8 cellular contexts compared by ENCODE assay signal in genomic region chr2:165953655-165954606, GRCh38. TPM values are rescaled to one million over a fixed set of nuclear protein-coding genes. Genes with fewer than 3 reads are reported as not detected.
A peak's percentile ranks its signal among the peaks of the same experiment; 100 is the strongest.
DNase-seq lines count a peak whose midpoint lies in the region; ATAC-seq and TF ChIP-seq lines count a peak whose summit lies in the region.

Gene TTC21B, minus strand, starts transcription at chr2:165953776. Its CDS starts 71 bp downstream, at chr2:165953705.

- H3K4me3 ChIP-seq in dorsolateral prefrontal cortex (peak within 1 kb of the TSS; percentile 66 to 98 (median 84)), liver (ENCODE audit: low read depth in 1 of 3, low read length in 3 of 3) (peak within 1 kb of the TSS; percentile 68 to 97 (median 75))

- peak; percentile 82 for TF ChIP-seq CTCF in CD4-positive, alpha-beta T cell (IDR thresholded peaks at IDR 0.05)
- TF ChIP-seq CTCF in dorsolateral prefrontal cortex (IDR thresholded peaks at IDR 0.05 in 54 of 56, conservative IDR thresholded peaks at IDR 0.05 in 2 of 56; ENCODE audit: low read depth in 1 of 56, partially characterized antibody in 56 of 56) (peak; percentile 72 to 99 (median 89)), liver (IDR thresholded peaks at IDR 0.05; ENCODE audit: low read depth, low read length, missing input control) (peak; percentile 82)

- no peak within 1 kb of the TSS for H3K27ac Mint-ChIP-seq in CD4-positive, alpha-beta T cell

- intact Hi-C loops in CD4-positive, alpha-beta T cell (cut with DNase I, micrococcal nuclease): loop anchor here (2.0 to 5.0 kb wide), 3 partner anchors 173 to 662 kb away; partner anchors contain the start of gene SCN1A (in 2 of the 2)
- intact Hi-C loops in dorsolateral prefrontal cortex (cut with DNase I): loop anchor here (5.0 kb wide), 1 partner anchor 173 kb away; the partner anchor contains the start of gene SCN1A (in 2 of the 2)

- H3K4me3 Mint-ChIP-seq in CD4-positive, alpha-beta T cell: peak within 1 kb of the TSS; percentile 76

- POLR2A ChIA-PET in CD4-positive, alpha-beta T cell (lab: Charles Lee): interaction anchor here (0.7 to 1.9 kb wide), 6 partner anchors 9 to 80 kb away, joined by 3 to 10 read pairs (median 3); no protein-coding TSS in a partner anchor

- peaks cover 0 to 18% (median 12%) of the 10 kb centered on the region in 4 donors for H3K4me1 ChIP-seq in liver (ENCODE audit: control insufficient read depth in 4 of 4, insufficient read depth in 4 of 4, low read length in 3 of 4)

- no peaks in the 10 kb centered on the region for H3K27me3 ChIP-seq in CD4-positive, alpha-beta T cell (ENCODE audit: control insufficient read depth, insufficient read depth, low read length)
- H3K27me3 ChIP-seq in dorsolateral prefrontal cortex (no peaks in the 10 kb centered on the region), liver (ENCODE audit: control insufficient read depth in 4 of 4, insufficient read depth in 4 of 4, low read length in 3 of 4) (no peaks in the 10 kb centered on the region)

- peaks cover 3% of the 10 kb centered on the region for H3K36me3 Mint-ChIP-seq in CD4-positive, alpha-beta T cell (ENCODE audit: low read depth)

- peak within 1 kb of the TSS; percentile 61 for H3K27ac ChIP-seq in CD4-positive, alpha-beta T cell (ENCODE audit: low read depth, low read length)
- peak within 1 kb of the TSS in 58 of 59 donors; percentile 25 to 93 (median 84) for H3K27ac ChIP-seq in dorsolateral prefrontal cortex
- peak within 1 kb of the TSS; percentile 87 to 92 for H3K27ac ChIP-seq in liver (ENCODE audit: low read depth in 1 of 2, low read length in 2 of 2)

- WGBS in liver: under 1% methylated on average over 55 of the region's 55 CpGs

- no peaks in the 10 kb centered on the region for H3K27me3 Mint-ChIP-seq in CD4-positive, alpha-beta T cell

- no peaks in the 10 kb centered on the region for H3K9me3 ChIP-seq in CD4-positive, alpha-beta T cell (ENCODE audit: control insufficient read depth, low read length)
- H3K9me3 ChIP-seq in liver (ENCODE audit: control insufficient read depth in 4 of 4, low read length in 3 of 4): no peaks in the 10 kb centered on the region

- H3K9ac ChIP-seq in liver (ENCODE audit: low read depth in 1 of 2, low read length in 2 of 2): peak within 1 kb of the TSS; percentile 72 to 77

- ATAC-seq in CD4-positive, alpha-beta T cell (ENCODE audit: poor library complexity): peak; percentile 94
- ATAC-seq in GM19397 (IDR thresholded peaks at IDR 0.05; ENCODE audit: unreplicated experiment): peak; percentile 98
- peak; percentile 97 for ATAC-seq in HG03571 (IDR thresholded peaks at IDR 0.05; ENCODE audit: unreplicated experiment)

- no peaks in the 10 kb centered on the region for H3K9me3 Mint-ChIP-seq in CD4-positive, alpha-beta T cell

- peak; percentile 86 to 94 (median 91) for DNase-seq in CD4-positive, alpha-beta T cell
- DNase-seq in NCI-H82 (lab: John Stamatoyannopoulos, UW): peak; percentile 97
- peak; percentile 93 to 94 for DNase-seq in activated CD4-positive, alpha-beta T cell treated with anti-CD3 and anti-CD28 coated beads, Interleukin-2, amount 50 U/mL, for 48 hours
- DNase-seq in dorsolateral prefrontal cortex: peak; percentile 86 to 98 (median 94)
- DNase-seq in stimulated activated CD4-positive, alpha-beta T cell treated with anti-CD3 and anti-CD28 coated beads, Interleukin-4, amount 100 ng/mL, for 24 hours: peak; percentile 94

- CTCF ChIA-PET in CD4-positive, alpha-beta T cell (lab: Charles Lee): interaction anchor here (0.7 to 1.9 kb wide), 6 partner anchors 9 to 174 kb away, joined by 3 to 5 read pairs (median 4); partner anchors contain the start of gene SCN1A

- peak; percentile 73 to 75 for TF ChIP-seq RAD21 in liver (IDR thresholded peaks at IDR 0.05)

- H3K36me3 ChIP-seq in liver (ENCODE audit: control insufficient read depth in 4 of 4, insufficient read depth in 3 of 4, low read depth in 1 of 4, low read length in 3 of 4): peaks cover 0 to 5% (median 0%) of the 10 kb centered on the region in 4 donors

- peaks cover 20% of the 10 kb centered on the region for H3K4me1 Mint-ChIP-seq in CD4-positive, alpha-beta T cell (ENCODE audit: low read depth)

TF ChIP-seq in liver, 16 proteins besides CTCF, POLR2A, EP300 and RAD21:
- TF ChIP-seq SP1 (IDR thresholded peaks at IDR 0.05): peak; percentile 68
- TF ChIP-seq NR2F2 (IDR thresholded peaks at IDR 0.05): peak; percentile 68
- TF ChIP-seq TAF1 (conservative IDR thresholded peaks at IDR 0.05): no peak
- TF ChIP-seq GABPA (IDR thresholded peaks at IDR 0.05 in 1 of 2, conservative IDR thresholded peaks at IDR 0.05 in 1 of 2): no peak
- TF ChIP-seq MAX (IDR thresholded peaks at IDR 0.05): peak; percentile 94
- TF ChIP-seq FOXA2 (IDR thresholded peaks at IDR 0.05): no peak
- TF ChIP-seq ATF3 (IDR thresholded peaks at IDR 0.05): no peak
- no peak for TF ChIP-seq HNF4A (conservative IDR thresholded peaks at IDR 0.05)
- no peak for TF ChIP-seq HNF4G (IDR thresholded peaks at IDR 0.05)
- TF ChIP-seq REST (IDR thresholded peaks at IDR 0.05): peak; percentile 41
- peak in 1 of 2 donors; percentile 37 for TF ChIP-seq RXRA (IDR thresholded peaks at IDR 0.05)
- peak in 1 of 2 donors; percentile 33 for TF ChIP-seq JUND (IDR thresholded peaks at IDR 0.05)
- peak; percentile 46 to 69 for TF ChIP-seq EGR1 (IDR thresholded peaks at IDR 0.05; ENCODE audit: low read depth in 2 of 2)
- peak; percentile 36 for TF ChIP-seq ZBTB33 (IDR thresholded peaks at IDR 0.05)
- TF ChIP-seq FOXA1 (IDR thresholded peaks at IDR 0.05): no peak
- peak; percentile 90 for TF ChIP-seq YY1 (IDR thresholded peaks at IDR 0.05)

RNA-seq across cellular contexts. Expression of gene TTC21B, which starts in this region (rescaled TPM):
- 10 to 100 TPM; 22.9 to 25.4 TPM for total RNA-seq in CD4-positive, alpha-beta T cell
- 10 to 100 TPM; 28.3 to 65.2 (median 47.2) TPM for total RNA-seq in dorsolateral prefrontal cortex
- total RNA-seq in liver: 10 to 100 TPM; 20.4 to 25.3 TPM
- 1 to 10 TPM; 2.0 to 5.0 TPM for polyA plus RNA-seq in liver

Comparison
In these comparisons a context has a peak if more than half of its experiments do, and no peak if none do; other contexts are left out.
1. Peak in every context shown above with its lines: DNase-seq, ATAC-seq, H3K4me3 ChIP-seq and H3K27ac ChIP-seq.